1 cellular context compared by ENCODE assay signal in genomic region chr16:57484515-57485005, GRCh38.
TF ChIP-seq lines count a peak whose summit lies in the region.

No MANE protein-coding gene starts in this region.

TF ChIP-seq in K562, 482 proteins besides CTCF, POLR2A, EP300 and RAD21:
- no peak for TF ChIP-seq TOE1 (IDR thresholded peaks at IDR 0.05; ENCODE audit: borderline replicate concordance)
- no peak for TF ChIP-seq TOE1 (CRISPR knock-in tag; IDR thresholded peaks at IDR 0.05; ENCODE audit: borderline replicate concordance, low read depth)
- no peak for TF ChIP-seq NEUROD1 (IDR thresholded peaks at IDR 0.05; ENCODE audit: borderline replicate concordance, low read depth, low read length, partially characterized antibody)
- TF ChIP-seq, protein P1, sequence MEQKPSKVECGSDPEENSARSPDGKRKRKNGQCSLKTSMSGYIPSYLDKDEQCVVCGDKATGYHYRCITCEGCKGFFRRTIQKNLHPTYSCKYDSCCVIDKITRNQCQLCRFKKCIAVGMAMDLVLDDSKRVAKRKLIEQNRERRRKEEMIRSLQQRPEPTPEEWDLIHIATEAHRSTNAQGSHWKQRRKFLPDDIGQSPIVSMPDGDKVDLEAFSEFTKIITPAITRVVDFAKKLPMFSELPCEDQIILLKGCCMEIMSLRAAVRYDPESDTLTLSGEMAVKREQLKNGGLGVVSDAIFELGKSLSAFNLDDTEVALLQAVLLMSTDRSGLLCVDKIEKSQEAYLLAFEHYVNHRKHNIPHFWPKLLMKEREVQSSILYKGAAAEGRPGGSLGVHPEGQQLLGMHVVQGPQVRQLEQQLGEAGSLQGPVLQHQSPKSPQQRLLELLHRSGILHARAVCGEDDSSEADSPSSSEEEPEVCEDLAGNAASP (IDR thresholded peaks at IDR 0.05), result no peak
- no peak for TF ChIP-seq ZNF609 (CRISPR knock-in tag; IDR thresholded peaks at IDR 0.05; ENCODE audit: borderline replicate concordance)
- TF ChIP-seq ZNF449 (CRISPR knock-in tag; IDR thresholded peaks at IDR 0.05), result no peak
- peak; percentile 0; the same call in 1 of the 2 replicates for TF ChIP-seq ZNF263 (CRISPR knock-in tag; IDR thresholded peaks at IDR 0.05; ENCODE audit: borderline replicate concordance)
- TF ChIP-seq, protein P2, sequence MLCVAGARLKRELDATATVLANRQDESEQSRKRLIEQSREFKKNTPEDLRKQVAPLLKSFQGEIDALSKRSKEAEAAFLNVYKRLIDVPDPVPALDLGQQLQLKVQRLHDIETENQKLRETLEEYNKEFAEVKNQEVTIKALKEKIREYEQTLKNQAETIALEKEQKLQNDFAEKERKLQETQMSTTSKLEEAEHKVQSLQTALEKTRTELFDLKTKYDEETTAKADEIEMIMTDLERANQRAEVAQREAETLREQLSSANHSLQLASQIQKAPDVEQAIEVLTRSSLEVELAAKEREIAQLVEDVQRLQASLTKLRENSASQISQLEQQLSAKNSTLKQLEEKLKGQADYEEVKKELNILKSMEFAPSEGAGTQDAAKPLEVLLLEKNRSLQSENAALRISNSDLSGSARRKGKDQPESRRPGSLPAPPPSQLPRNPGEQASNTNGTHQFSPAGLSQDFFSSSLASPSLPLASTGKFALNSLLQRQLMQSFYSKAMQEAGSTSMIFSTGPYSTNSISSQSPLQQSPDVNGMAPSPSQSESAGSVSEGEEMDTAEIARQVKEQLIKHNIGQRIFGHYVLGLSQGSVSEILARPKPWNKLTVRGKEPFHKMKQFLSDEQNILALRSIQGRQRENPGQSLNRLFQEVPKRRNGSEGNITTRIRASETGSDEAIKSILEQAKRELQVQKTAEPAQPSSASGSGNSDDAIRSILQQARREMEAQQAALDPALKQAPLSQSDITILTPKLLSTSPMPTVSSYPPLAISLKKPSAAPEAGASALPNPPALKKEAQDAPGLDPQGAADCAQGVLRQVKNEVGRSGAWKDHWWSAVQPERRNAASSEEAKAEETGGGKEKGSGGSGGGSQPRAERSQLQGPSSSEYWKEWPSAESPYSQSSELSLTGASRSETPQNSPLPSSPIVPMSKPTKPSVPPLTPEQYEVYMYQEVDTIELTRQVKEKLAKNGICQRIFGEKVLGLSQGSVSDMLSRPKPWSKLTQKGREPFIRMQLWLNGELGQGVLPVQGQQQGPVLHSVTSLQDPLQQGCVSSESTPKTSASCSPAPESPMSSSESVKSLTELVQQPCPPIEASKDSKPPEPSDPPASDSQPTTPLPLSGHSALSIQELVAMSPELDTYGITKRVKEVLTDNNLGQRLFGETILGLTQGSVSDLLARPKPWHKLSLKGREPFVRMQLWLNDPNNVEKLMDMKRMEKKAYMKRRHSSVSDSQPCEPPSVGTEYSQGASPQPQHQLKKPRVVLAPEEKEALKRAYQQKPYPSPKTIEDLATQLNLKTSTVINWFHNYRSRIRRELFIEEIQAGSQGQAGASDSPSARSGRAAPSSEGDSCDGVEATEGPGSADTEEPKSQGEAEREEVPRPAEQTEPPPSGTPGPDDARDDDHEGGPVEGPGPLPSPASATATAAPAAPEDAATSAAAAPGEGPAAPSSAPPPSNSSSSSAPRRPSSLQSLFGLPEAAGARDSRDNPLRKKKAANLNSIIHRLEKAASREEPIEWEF (CRISPR knock-in tag; IDR thresholded peaks at IDR 0.05), result no peak
- TF ChIP-seq, protein P3, sequence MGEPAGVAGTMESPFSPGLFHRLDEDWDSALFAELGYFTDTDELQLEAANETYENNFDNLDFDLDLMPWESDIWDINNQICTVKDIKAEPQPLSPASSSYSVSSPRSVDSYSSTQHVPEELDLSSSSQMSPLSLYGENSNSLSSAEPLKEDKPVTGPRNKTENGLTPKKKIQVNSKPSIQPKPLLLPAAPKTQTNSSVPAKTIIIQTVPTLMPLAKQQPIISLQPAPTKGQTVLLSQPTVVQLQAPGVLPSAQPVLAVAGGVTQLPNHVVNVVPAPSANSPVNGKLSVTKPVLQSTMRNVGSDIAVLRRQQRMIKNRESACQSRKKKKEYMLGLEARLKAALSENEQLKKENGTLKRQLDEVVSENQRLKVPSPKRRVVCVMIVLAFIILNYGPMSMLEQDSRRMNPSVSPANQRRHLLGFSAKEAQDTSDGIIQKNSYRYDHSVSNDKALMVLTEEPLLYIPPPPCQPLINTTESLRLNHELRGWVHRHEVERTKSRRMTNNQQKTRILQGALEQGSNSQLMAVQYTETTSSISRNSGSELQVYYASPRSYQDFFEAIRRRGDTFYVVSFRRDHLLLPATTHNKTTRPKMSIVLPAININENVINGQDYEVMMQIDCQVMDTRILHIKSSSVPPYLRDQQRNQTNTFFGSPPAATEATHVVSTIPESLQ (CRISPR knock-in tag; IDR thresholded peaks at IDR 0.05), result no peak
- TF ChIP-seq ZNF354B (CRISPR knock-in tag; IDR thresholded peaks at IDR 0.05), result no peak
- TF ChIP-seq EP400 (IDR thresholded peaks at IDR 0.05), result no peak
- TF ChIP-seq PRDM10 (IDR thresholded peaks at IDR 0.05; ENCODE audit: partially characterized antibody), result peak; percentile 78
- no peak for TF ChIP-seq DEAF1 (CRISPR knock-in tag; IDR thresholded peaks at IDR 0.05)
- no peak for TF ChIP-seq PURB (CRISPR knock-in tag; IDR thresholded peaks at IDR 0.05; ENCODE audit: low read depth)
- no peak for TF ChIP-seq SFPQ (IDR thresholded peaks at IDR 0.05; ENCODE audit: low read depth, low read length)
- TF ChIP-seq HMG20B (CRISPR knock-in tag; IDR thresholded peaks at IDR 0.05), result no peak
- TF ChIP-seq CBX8 (IDR thresholded peaks at IDR 0.05; ENCODE audit: borderline replicate concordance, extremely low read depth, low read depth, low read length, poor library complexity, severe bottlenecking), result no peak
- no peak for TF ChIP-seq SMAD2 (IDR thresholded peaks at IDR 0.05; ENCODE audit: low read depth, low read length)
- TF ChIP-seq POLR2AphosphoS2 (IDR thresholded peaks at IDR 0.05; ENCODE audit: low read length), result no peak
- TF ChIP-seq KLF1 (tag; IDR thresholded peaks at IDR 0.05), result no peak
- no peak for TF ChIP-seq ZNF668 (CRISPR knock-in tag; IDR thresholded peaks at IDR 0.05)
- 0 out of 2 replicates have a peak, but pooled peaks have one; percentile 1 for TF ChIP-seq CTBP1 (IDR thresholded peaks at IDR 0.05; ENCODE audit: borderline replicate concordance)
- no peak for TF ChIP-seq RBFOX2 (IDR thresholded peaks at IDR 0.05; ENCODE audit: low read depth, low read length)
- TF ChIP-seq ZFPM2 (CRISPR knock-in tag; IDR thresholded peaks at IDR 0.05), result no peak
- no peak for TF ChIP-seq HMBOX1 (IDR thresholded peaks at IDR 0.05)
- no peak for TF ChIP-seq NFIX (CRISPR knock-in tag; IDR thresholded peaks at IDR 0.05; ENCODE audit: low read depth)
- TF ChIP-seq ZFP36 (IDR thresholded peaks at IDR 0.05; ENCODE audit: low read depth, low read length, partially characterized antibody), result peak; percentile 92
- peak; percentile 39; the same call in 1 of the 2 replicates for TF ChIP-seq ZBTB7A (IDR thresholded peaks at IDR 0.05; ENCODE audit: borderline replicate concordance, control insufficient read depth, low read depth, low read length)
- TF ChIP-seq ZNF41 (CRISPR knock-in tag; conservative IDR thresholded peaks at IDR 0.05), result no peak
- TF ChIP-seq NONO (IDR thresholded peaks at IDR 0.05; ENCODE audit: low read depth in 2 of 2, low read length in 1 of 2), result no peak
